ENCODE assay signal across 1 cellular context in the genomic region with DNA sequence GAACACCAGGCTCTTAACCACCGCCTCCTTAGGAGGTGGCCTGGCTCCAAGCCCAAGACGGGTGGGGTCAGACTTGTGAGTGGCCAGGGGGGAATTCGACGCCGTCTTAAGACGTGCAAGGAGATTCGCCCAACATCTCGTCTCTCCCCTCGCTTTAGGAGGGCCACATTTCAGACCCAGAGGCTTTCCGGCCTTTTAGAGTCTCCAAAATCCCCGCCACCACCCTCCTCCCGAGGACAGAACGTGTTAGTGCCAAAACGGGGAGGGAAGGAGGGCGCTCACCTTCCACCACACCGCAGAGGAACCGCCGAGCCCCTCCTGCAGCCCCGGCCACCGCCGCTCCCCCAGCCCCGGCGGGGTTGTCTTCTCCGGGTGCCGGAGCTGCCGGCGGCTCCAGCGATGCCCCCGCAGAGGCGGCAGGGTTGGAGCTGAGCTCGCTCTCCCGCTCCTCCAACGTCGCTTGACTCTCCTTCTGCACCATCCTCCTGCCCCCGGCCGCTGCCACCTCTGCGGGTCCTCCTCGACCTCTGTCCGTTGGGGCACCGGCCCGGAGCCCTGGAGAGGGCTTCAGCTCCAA.
TF ChIP-seq lines count a peak whose summit lies in the region.

No MANE protein-coding gene starts in this region.

TF ChIP-seq in endothelial cell of umbilical vein, 7 proteins besides CTCF, POLR2A, EP300 and RAD21:
- TF ChIP-seq, protein P1, sequence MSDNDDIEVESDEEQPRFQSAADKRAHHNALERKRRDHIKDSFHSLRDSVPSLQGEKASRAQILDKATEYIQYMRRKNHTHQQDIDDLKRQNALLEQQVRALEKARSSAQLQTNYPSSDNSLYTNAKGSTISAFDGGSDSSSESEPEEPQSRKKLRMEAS (IDR thresholded peaks at IDR 0.05; ENCODE audit: insufficient read depth, insufficient read length) = no peak
- TF ChIP-seq JUN (IDR thresholded peaks at IDR 0.05; ENCODE audit: borderline replicate concordance, insufficient read depth, insufficient read length, low read depth) = no peak
- TF ChIP-seq POLR2AphosphoS5 (IDR thresholded peaks at IDR 0.05; ENCODE audit: insufficient read depth, low read depth, low read length) = peak; percentile 78
TF ChIP-seq in endothelial cell of umbilical vein: peak in this region for 1.
